In genomic region chr16:67173808-67174705, GRCh38 we compare ENCODE assay signal across 1 cellular context.
TF ChIP-seq lines count a peak whose summit lies in the region.

No MANE protein-coding gene starts in this region.

TF ChIP-seq in HepG2, 621 proteins besides CTCF, POLR2A, EP300 and RAD21 (continued from another document and continues in another):
- TF ChIP-seq HMGXB3 (CRISPR knock-in tag; IDR thresholded peaks at IDR 0.05; ENCODE audit: borderline replicate concordance) (peak; percentile 89), ZNF749 (CRISPR knock-in tag; IDR thresholded peaks at IDR 0.05; ENCODE audit: borderline replicate concordance) (peak; percentile 84; the same call in 1 of the 2 replicates), XRCC5 (optimal IDR thresholded peaks at IDR 0.05; ENCODE audit: low read length) (peak; percentile 86), MTF1 (CRISPR knock-in tag; IDR thresholded peaks at IDR 0.05) (no peak), RFX3 (CRISPR knock-in tag; IDR thresholded peaks at IDR 0.05) (0 out of 2 replicates have a peak, but pooled peaks have one; percentile 8), ZFP90 (CRISPR knock-in tag; IDR thresholded peaks at IDR 0.05; ENCODE audit: borderline replicate concordance) (peak; percentile 96; the same call in 1 of the 2 replicates), ZNF816 (CRISPR knock-in tag; IDR thresholded peaks at IDR 0.05; ENCODE audit: borderline replicate concordance) (peak; percentile 29; the same call in 1 of the 2 replicates), TFDP2 (CRISPR knock-in tag; IDR thresholded peaks at IDR 0.05) (peak; percentile 90), NR3C1 (CRISPR knock-in tag; IDR thresholded peaks at IDR 0.05) (no peak), MAF1 (CRISPR knock-in tag; IDR thresholded peaks at IDR 0.05; ENCODE audit: borderline replicate concordance) (no peak), KAT2B (IDR thresholded peaks at IDR 0.05; ENCODE audit: borderline replicate concordance, low read depth, low read length) (no peak), CBX5 (CRISPR knock-in tag; IDR thresholded peaks at IDR 0.05; ENCODE audit: borderline replicate concordance) (peak; percentile 77), RARG (CRISPR knock-in tag; IDR thresholded peaks at IDR 0.05; ENCODE audit: low read depth) (no peak), ZIK1 (CRISPR knock-in tag; IDR thresholded peaks at IDR 0.05; ENCODE audit: borderline replicate concordance, low read depth) (peak; percentile 97), TAF1 (CRISPR knock-in tag; IDR thresholded peaks at IDR 0.05) (peak; percentile 70), ZNF614 (CRISPR knock-in tag; IDR thresholded peaks at IDR 0.05; ENCODE audit: borderline replicate concordance) (peak; percentile 66; the same call in 1 of the 2 replicates), CEBPB (IDR thresholded peaks at IDR 0.05; ENCODE audit: borderline replicate concordance, low read depth, low read length) (no peak), ZNF549 (CRISPR knock-in tag; IDR thresholded peaks at IDR 0.05) (no peak), PRMT3 (CRISPR knock-in tag; IDR thresholded peaks at IDR 0.05; ENCODE audit: borderline replicate concordance, low read depth) (peak; percentile 86), SAP130 (CRISPR knock-in tag; IDR thresholded peaks at IDR 0.05; ENCODE audit: low read depth) (peak; percentile 91), AGO1 (IDR thresholded peaks at IDR 0.05; ENCODE audit: low read depth, low read length, poor library complexity, severe bottlenecking) (peak; percentile 82), NR2F2 (IDR thresholded peaks at IDR 0.05; ENCODE audit: borderline replicate concordance, low read depth) (no peak), ATF2 (CRISPR knock-in tag; IDR thresholded peaks at IDR 0.05) (peak; percentile 76), IKZF1 (IDR thresholded peaks at IDR 0.05) (no peak), FIP1L1 (IDR thresholded peaks at IDR 0.05; ENCODE audit: borderline replicate concordance, insufficient read depth, low read depth, low read length) (no peak), FOXM1 (CRISPR knock-in tag; IDR thresholded peaks at IDR 0.05) (no peak), SOX5 (CRISPR knock-in tag; IDR thresholded peaks at IDR 0.05; ENCODE audit: borderline replicate concordance) (peak; percentile 78; the same call in 1 of the 2 replicates), U2AF1 (optimal IDR thresholded peaks at IDR 0.05; ENCODE audit: low read depth, low read length) (no peak), ZNF326 (CRISPR knock-in tag; IDR thresholded peaks at IDR 0.05; ENCODE audit: borderline replicate concordance) (no peak), ZNF879 (CRISPR knock-in tag; IDR thresholded peaks at IDR 0.05) (peak; percentile 80; the same call in 1 of the 2 replicates), TRIM24 (CRISPR knock-in tag; IDR thresholded peaks at IDR 0.05) (no peak)
- TF ChIP-seq, protein P1, sequence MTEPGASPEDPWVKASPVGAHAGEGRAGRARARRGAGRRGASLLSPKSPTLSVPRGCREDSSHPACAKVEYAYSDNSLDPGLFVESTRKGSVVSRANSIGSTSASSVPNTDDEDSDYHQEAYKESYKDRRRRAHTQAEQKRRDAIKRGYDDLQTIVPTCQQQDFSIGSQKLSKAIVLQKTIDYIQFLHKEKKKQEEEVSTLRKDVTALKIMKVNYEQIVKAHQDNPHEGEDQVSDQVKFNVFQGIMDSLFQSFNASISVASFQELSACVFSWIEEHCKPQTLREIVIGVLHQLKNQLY (CRISPR knock-in tag; IDR thresholded peaks at IDR 0.05), result peak; percentile 68; the same call in 1 of the 2 replicates
- TF ChIP-seq, protein P2, sequence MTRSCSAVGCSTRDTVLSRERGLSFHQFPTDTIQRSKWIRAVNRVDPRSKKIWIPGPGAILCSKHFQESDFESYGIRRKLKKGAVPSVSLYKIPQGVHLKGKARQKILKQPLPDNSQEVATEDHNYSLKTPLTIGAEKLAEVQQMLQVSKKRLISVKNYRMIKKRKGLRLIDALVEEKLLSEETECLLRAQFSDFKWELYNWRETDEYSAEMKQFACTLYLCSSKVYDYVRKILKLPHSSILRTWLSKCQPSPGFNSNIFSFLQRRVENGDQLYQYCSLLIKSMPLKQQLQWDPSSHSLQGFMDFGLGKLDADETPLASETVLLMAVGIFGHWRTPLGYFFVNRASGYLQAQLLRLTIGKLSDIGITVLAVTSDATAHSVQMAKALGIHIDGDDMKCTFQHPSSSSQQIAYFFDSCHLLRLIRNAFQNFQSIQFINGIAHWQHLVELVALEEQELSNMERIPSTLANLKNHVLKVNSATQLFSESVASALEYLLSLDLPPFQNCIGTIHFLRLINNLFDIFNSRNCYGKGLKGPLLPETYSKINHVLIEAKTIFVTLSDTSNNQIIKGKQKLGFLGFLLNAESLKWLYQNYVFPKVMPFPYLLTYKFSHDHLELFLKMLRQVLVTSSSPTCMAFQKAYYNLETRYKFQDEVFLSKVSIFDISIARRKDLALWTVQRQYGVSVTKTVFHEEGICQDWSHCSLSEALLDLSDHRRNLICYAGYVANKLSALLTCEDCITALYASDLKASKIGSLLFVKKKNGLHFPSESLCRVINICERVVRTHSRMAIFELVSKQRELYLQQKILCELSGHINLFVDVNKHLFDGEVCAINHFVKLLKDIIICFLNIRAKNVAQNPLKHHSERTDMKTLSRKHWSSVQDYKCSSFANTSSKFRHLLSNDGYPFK (CRISPR knock-in tag; IDR thresholded peaks at IDR 0.05; ENCODE audit: borderline replicate concordance), result no peak; the same call in 1 of the 2 replicates
- TF ChIP-seq, protein P3, sequence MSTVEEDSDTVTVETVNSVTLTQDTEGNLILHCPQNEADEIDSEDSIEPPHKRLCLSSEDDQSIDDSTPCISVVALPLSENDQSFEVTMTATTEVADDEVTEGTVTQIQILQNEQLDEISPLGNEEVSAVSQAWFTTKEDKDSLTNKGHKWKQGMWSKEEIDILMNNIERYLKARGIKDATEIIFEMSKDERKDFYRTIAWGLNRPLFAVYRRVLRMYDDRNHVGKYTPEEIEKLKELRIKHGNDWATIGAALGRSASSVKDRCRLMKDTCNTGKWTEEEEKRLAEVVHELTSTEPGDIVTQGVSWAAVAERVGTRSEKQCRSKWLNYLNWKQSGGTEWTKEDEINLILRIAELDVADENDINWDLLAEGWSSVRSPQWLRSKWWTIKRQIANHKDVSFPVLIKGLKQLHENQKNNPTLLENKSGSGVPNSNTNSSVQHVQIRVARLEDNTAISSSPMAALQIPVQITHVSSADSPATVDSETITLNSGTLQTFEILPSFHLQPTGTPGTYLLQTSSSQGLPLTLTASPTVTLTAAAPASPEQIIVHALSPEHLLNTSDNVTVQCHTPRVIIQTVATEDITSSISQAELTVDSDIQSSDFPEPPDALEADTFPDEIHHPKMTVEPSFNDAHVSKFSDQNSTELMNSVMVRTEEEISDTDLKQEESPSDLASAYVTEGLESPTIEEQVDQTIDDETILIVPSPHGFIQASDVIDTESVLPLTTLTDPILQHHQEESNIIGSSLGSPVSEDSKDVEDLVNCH (CRISPR knock-in tag; IDR thresholded peaks at IDR 0.05), result no peak
- TF ChIP-seq, protein P4, sequence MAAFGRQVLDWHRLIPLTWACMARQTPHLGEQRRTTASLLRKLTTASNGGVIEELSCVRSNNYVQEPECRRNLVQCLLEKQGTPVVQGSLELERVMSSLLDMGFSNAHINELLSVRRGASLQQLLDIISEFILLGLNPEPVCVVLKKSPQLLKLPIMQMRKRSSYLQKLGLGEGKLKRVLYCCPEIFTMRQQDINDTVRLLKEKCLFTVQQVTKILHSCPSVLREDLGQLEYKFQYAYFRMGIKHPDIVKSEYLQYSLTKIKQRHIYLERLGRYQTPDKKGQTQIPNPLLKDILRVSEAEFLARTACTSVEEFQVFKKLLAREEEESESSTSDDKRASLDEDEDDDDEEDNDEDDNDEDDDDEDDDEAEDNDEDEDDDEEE (CRISPR knock-in tag; IDR thresholded peaks at IDR 0.05), result peak; percentile 84; the same call in 1 of the 2 replicates
- TF ChIP-seq, protein P5, sequence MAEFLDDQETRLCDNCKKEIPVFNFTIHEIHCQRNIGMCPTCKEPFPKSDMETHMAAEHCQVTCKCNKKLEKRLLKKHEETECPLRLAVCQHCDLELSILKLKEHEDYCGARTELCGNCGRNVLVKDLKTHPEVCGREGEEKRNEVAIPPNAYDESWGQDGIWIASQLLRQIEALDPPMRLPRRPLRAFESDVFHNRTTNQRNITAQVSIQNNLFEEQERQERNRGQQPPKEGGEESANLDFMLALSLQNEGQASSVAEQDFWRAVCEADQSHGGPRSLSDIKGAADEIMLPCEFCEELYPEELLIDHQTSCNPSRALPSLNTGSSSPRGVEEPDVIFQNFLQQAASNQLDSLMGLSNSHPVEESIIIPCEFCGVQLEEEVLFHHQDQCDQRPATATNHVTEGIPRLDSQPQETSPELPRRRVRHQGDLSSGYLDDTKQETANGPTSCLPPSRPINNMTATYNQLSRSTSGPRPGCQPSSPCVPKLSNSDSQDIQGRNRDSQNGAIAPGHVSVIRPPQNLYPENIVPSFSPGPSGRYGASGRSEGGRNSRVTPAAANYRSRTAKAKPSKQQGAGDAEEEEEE (CRISPR knock-in tag; IDR thresholded peaks at IDR 0.05; ENCODE audit: borderline replicate concordance), result no peak
- TF ChIP-seq, protein P6, sequence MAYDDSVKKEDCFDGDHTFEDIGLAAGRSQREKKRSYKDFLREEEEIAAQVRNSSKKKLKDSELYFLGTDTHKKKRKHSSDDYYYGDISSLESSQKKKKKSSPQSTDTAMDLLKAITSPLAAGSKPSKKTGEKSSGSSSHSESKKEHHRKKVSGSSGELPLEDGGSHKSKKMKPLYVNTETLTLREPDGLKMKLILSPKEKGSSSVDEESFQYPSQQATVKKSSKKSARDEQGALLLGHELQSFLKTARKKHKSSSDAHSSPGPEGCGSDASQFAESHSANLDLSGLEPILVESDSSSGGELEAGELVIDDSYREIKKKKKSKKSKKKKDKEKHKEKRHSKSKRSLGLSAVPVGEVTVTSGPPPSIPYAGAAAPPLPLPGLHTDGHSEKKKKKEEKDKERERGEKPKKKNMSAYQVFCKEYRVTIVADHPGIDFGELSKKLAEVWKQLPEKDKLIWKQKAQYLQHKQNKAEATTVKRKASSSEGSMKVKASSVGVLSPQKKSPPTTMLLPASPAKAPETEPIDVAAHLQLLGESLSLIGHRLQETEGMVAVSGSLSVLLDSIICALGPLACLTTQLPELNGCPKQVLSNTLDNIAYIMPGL (CRISPR knock-in tag; IDR thresholded peaks at IDR 0.05; ENCODE audit: borderline replicate concordance in 1 of 2, low read depth in 1 of 2), result peak; percentile 94 to 96
